ENCODE assay signal across 9 cellular contexts in the genomic region with DNA sequence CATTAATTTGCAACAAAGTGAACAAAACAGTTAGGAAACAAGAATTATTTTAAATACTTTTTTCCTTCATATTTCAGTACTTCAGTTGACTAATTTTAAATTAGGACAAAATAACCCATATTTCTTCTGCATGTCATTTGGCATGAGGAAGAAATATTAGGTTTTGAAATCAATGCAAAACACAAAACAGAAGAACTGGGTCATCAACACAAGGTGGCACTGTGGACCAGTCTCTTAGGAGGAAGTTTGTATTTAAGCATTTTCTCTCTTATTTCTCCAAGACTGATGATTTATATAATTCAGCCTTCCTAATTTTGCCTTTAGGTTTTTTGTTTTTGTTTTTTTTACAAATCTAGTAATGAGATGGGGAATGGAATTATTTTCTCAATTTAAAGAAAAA.
DNase-seq lines count a peak whose midpoint lies in the region; ATAC-seq and TF ChIP-seq lines count a peak whose summit lies in the region.
"Had no signal": no experiment of that assay in that cellular context is flagged by ENCODE, and none has a peak within 500 bp of the region (broad histone marks: within the 10 kb centered on the region; RNA-seq: fewer than 3 reads in every experiment).

No MANE protein-coding gene starts in this region.

- TF ChIP-seq CTCF in BJ (IDR thresholded peaks at IDR 0.05; ENCODE audit: insufficient read depth, low read depth, low read length): peak; percentile 61
- peak; percentile 33 for TF ChIP-seq CTCF in NB4 (IDR thresholded peaks at IDR 0.05; ENCODE audit: low read depth, low read length)
- TF ChIP-seq CTCF in astrocyte of the spinal cord (IDR thresholded peaks at IDR 0.05; ENCODE audit: low read depth, low read length): peak; percentile 72
- peak; percentile 48 for TF ChIP-seq CTCF in lower lobe of right lung (IDR thresholded peaks at IDR 0.05)

- H3K4me3 ChIP-seq in BJ (ENCODE audit: low read depth, low read length) (no peak overlapping the region), NB4 (ENCODE audit: low read depth, low read length) (no peak overlapping the region), astrocyte of the spinal cord (ENCODE audit: low read depth, low read length) (no peak overlapping the region), lower lobe of right lung (no peak overlapping the region)

- ATAC-seq in GM18909 (IDR thresholded peaks at IDR 0.05; ENCODE audit: poor library complexity, unreplicated experiment) (peak; percentile 57), lower lobe of right lung (no peak), HG02759 (IDR thresholded peaks at IDR 0.05; ENCODE audit: unreplicated experiment) (no peak)
- ATAC-seq: left colon had no signal

- intact Hi-C loops in lower lobe of right lung (cut with DNase I): no loop called here

- H3K27me3 ChIP-seq in BJ (ENCODE audit: control insufficient read depth, insufficient read depth, low read length) (no peaks in the 10 kb centered on the region), lower lobe of right lung (ENCODE audit: low read depth) (no peaks in the 10 kb centered on the region)

- H3K4me1 ChIP-seq in lower lobe of right lung: no peaks in the 10 kb centered on the region

- H3K9me3 ChIP-seq in lower lobe of right lung: peaks cover under 1% of the 10 kb centered on the region

- in situ Hi-C loops in astrocyte of the spinal cord (cut with HindIII; ENCODE audit: low sequenced_read_pairs): no loop called here

- no peak for TF ChIP-seq POLR2A in NB4 (IDR thresholded peaks at IDR 0.05; ENCODE audit: extremely low read depth, insufficient read length)

- POLR2A ChIA-PET in BJ (lab: Charles Lee): no interaction called here

- CTCF ChIA-PET in BJ (lab: Yijun Ruan, JAX): interaction anchor here (0.6 to 2.5 kb wide), 4 partner anchors 9 to 1500 kb away, joined by 3 to 9 read pairs (median 4); no protein-coding TSS in a partner anchor

- DNase-seq in BJ (ENCODE audit: low read depth) (no peak), NB4 (ENCODE audit: low read depth) (peak; percentile 66), astrocyte of the spinal cord (ENCODE audit: low read depth, low spot score) (peak; percentile 61), lower lobe of right lung (no peak), NCI-H510A treated with DMSO at 0.1 percent for 48 hours (lab: John Stamatoyannopoulos, UW) (no peak), GOT3 (lab: John Stamatoyannopoulos, UW) (no peak)

- no peak overlapping the region for H3K27ac ChIP-seq in lower lobe of right lung

- H3K36me3 ChIP-seq in BJ (ENCODE audit: control insufficient read depth, insufficient read depth, low read length) (no peaks in the 10 kb centered on the region), lower lobe of right lung (no peaks in the 10 kb centered on the region)

Comparison
In these comparisons a context has a peak if more than half of its experiments do, and no peak if none do; other contexts are left out.
1. DNase-seq: peak in NB4 (single experiment) and astrocyte of the spinal cord (single experiment); none in BJ (single experiment), lower lobe of right lung (single experiment), NCI-H510A treated with DMSO at 0.1 percent for 48 hours (single experiment) and GOT3 (single experiment).
2. Peak in every context shown above with its lines, with median percentiles within 50 percentile points of each other: CTCF ChIP-seq.